ENCODE assay signal across 1 cellular context in genomic region chr5:176361437-176362097, GRCh38.
TF ChIP-seq lines count a peak whose summit lies in the region.

A gene with protein sequence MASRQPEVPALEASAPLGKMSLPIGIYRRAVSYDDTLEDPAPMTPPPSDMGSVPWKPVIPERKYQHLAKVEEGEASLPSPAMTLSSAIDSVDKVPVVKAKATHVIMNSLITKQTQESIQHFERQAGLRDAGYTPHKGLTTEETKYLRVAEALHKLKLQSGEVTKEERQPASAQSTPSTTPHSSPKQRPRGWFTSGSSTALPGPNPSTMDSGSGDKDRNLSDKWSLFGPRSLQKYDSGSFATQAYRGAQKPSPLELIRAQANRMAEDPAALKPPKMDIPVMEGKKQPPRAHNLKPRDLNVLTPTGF (minus strand): TSS chr5:176361764. CDS start chr5:176359508, 2,256 bp downstream.

TF ChIP-seq in K562, 482 proteins besides CTCF, POLR2A, EP300 and RAD21 (continued from another document and continues in another):
- no peak for TF ChIP-seq TCF7 (IDR thresholded peaks at IDR 0.05; ENCODE audit: borderline replicate concordance)
- TF ChIP-seq SPI1 (IDR thresholded peaks at IDR 0.05; ENCODE audit: borderline replicate concordance, low read depth, low read length), result no peak
- peak; percentile 83 for TF ChIP-seq POLR2B (IDR thresholded peaks at IDR 0.05; ENCODE audit: low read depth, partially characterized antibody)
- TF ChIP-seq MYBL2 (IDR thresholded peaks at IDR 0.05; ENCODE audit: low read depth), result no peak
- no peak for TF ChIP-seq MYBL2 (CRISPR knock-in tag; IDR thresholded peaks at IDR 0.05; ENCODE audit: borderline replicate concordance)
- no peak for TF ChIP-seq ZNF311 (CRISPR knock-in tag; IDR thresholded peaks at IDR 0.05)
- TF ChIP-seq, protein P1, sequence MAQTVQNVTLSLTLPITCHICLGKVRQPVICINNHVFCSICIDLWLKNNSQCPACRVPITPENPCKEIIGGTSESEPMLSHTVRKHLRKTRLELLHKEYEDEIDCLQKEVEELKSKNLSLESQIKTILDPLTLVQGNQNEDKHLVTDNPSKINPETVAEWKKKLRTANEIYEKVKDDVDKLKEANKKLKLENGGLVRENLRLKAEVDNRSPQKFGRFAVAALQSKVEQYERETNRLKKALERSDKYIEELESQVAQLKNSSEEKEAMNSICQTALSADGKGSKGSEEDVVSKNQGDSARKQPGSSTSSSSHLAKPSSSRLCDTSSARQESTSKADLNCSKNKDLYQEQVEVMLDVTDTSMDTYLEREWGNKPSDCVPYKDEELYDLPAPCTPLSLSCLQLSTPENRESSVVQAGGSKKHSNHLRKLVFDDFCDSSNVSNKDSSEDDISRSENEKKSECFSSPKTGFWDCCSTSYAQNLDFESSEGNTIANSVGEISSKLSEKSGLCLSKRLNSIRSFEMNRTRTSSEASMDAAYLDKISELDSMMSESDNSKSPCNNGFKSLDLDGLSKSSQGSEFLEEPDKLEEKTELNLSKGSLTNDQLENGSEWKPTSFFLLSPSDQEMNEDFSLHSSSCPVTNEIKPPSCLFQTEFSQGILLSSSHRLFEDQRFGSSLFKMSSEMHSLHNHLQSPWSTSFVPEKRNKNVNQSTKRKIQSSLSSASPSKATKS (CRISPR knock-in tag; IDR thresholded peaks at IDR 0.05), result no peak
- peak in 1 of 2 experiments; percentile 12; a peak in 1 of 4 replicates for TF ChIP-seq RCOR1 (IDR thresholded peaks at IDR 0.05; ENCODE audit: borderline replicate concordance in 1 of 2, low read depth in 2 of 2, low read length in 2 of 2)
- no peak for TF ChIP-seq PURB (CRISPR knock-in tag; IDR thresholded peaks at IDR 0.05; ENCODE audit: low read depth)
- TF ChIP-seq ATF1 (CRISPR knock-in tag; IDR thresholded peaks at IDR 0.05), result no peak
- TF ChIP-seq ATF1 (tag; IDR thresholded peaks at IDR 0.05), result peak; percentile 73
- no peak for TF ChIP-seq SRSF3 (IDR thresholded peaks at IDR 0.05; ENCODE audit: insufficient read depth, low read length)
- peak; percentile 13; the same call in 1 of the 2 replicates for TF ChIP-seq NCOA1 (IDR thresholded peaks at IDR 0.05; ENCODE audit: low read depth)
- TF ChIP-seq, protein P2, sequence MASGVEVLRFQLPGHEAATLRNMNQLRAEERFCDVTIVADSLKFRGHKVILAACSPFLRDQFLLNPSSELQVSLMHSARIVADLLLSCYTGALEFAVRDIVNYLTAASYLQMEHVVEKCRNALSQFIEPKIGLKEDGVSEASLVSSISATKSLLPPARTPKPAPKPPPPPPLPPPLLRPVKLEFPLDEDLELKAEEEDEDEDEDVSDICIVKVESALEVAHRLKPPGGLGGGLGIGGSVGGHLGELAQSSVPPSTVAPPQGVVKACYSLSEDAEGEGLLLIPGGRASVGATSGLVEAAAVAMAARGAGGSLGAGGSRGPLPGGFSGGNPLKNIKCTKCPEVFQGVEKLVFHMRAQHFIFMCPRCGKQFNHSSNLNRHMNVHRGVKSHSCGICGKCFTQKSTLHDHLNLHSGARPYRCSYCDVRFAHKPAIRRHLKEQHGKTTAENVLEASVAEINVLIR (CRISPR knock-in tag; IDR thresholded peaks at IDR 0.05), result no peak
- TF ChIP-seq CEBPZ (IDR thresholded peaks at IDR 0.05; ENCODE audit: borderline replicate concordance, low read depth, low read length), result no peak
- TF ChIP-seq TAF9B (IDR thresholded peaks at IDR 0.05; ENCODE audit: partially characterized antibody), result no peak
- no peak for TF ChIP-seq BDP1 (IDR thresholded peaks at IDR 0.05; ENCODE audit: insufficient read depth, insufficient read length)
- TF ChIP-seq FOSL1 (tag; conservative IDR thresholded peaks at IDR 0.05), result 0 out of 2 replicates have a peak, but pooled peaks have one; percentile 9
- no peak for TF ChIP-seq ZNF57 (CRISPR knock-in tag; IDR thresholded peaks at IDR 0.05)
- no peak for TF ChIP-seq ATF3 (IDR thresholded peaks at IDR 0.05)
- no peak for TF ChIP-seq ATF3 (CRISPR knock-in tag; conservative IDR thresholded peaks at IDR 0.05)
- TF ChIP-seq NCOA4 (IDR thresholded peaks at IDR 0.05; ENCODE audit: partially characterized antibody), result no peak
- TF ChIP-seq MEF2D (tag; conservative IDR thresholded peaks at IDR 0.05; ENCODE audit: low read depth), result no peak
- no peak for TF ChIP-seq RBM15 (IDR thresholded peaks at IDR 0.05; ENCODE audit: insufficient read depth, low read length)
- TF ChIP-seq, protein P3, sequence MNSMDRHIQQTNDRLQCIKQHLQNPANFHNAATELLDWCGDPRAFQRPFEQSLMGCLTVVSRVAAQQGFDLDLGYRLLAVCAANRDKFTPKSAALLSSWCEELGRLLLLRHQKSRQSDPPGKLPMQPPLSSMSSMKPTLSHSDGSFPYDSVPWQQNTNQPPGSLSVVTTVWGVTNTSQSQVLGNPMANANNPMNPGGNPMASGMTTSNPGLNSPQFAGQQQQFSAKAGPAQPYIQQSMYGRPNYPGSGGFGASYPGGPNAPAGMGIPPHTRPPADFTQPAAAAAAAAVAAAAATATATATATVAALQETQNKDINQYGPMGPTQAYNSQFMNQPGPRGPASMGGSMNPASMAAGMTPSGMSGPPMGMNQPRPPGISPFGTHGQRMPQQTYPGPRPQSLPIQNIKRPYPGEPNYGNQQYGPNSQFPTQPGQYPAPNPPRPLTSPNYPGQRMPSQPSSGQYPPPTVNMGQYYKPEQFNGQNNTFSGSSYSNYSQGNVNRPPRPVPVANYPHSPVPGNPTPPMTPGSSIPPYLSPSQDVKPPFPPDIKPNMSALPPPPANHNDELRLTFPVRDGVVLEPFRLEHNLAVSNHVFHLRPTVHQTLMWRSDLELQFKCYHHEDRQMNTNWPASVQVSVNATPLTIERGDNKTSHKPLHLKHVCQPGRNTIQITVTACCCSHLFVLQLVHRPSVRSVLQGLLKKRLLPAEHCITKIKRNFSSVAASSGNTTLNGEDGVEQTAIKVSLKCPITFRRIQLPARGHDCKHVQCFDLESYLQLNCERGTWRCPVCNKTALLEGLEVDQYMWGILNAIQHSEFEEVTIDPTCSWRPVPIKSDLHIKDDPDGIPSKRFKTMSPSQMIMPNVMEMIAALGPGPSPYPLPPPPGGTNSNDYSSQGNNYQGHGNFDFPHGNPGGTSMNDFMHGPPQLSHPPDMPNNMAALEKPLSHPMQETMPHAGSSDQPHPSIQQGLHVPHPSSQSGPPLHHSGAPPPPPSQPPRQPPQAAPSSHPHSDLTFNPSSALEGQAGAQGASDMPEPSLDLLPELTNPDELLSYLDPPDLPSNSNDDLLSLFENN (IDR thresholded peaks at IDR 0.05; ENCODE audit: low read depth in 2 of 2, low read length in 2 of 2), result no peak
- TF ChIP-seq ID3 (CRISPR knock-in tag; IDR thresholded peaks at IDR 0.05), result no peak
- TF ChIP-seq ID3 (tag; IDR thresholded peaks at IDR 0.05), result no peak
- TF ChIP-seq PCBP2 (IDR thresholded peaks at IDR 0.05; ENCODE audit: low read depth, low read length, poor library complexity, severe bottlenecking), result no peak
- TF ChIP-seq KLF16 (IDR thresholded peaks at IDR 0.05), result no peak
- no peak for TF ChIP-seq GATA2 (CRISPR knock-in tag; IDR thresholded peaks at IDR 0.05)
- no peak for TF ChIP-seq U2AF1 (optimal IDR thresholded peaks at IDR 0.05; ENCODE audit: low read depth, low read length)
- TF ChIP-seq CBFB (CRISPR knock-in tag; IDR thresholded peaks at IDR 0.05), result no peak
- TF ChIP-seq, protein P4, sequence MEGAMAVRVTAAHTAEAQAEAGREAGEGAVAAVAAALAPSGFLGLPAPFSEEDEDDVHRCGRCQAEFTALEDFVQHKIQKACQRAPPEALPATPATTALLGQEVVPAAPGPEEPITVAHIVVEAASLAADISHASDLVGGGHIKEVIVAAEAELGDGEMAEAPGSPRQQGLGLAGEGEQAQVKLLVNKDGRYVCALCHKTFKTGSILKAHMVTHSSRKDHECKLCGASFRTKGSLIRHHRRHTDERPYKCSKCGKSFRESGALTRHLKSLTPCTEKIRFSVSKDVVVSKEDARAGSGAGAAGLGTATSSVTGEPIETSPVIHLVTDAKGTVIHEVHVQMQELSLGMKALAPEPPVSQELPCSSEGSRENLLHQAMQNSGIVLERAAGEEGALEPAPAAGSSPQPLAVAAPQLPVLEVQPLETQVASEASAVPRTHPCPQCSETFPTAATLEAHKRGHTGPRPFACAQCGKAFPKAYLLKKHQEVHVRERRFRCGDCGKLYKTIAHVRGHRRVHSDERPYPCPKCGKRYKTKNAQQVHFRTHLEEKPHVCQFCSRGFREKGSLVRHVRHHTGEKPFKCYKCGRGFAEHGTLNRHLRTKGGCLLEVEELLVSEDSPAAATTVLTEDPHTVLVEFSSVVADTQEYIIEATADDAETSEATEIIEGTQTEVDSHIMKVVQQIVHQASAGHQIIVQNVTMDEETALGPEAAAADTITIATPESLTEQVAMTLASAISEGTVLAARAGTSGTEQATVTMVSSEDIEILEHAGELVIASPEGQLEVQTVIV (CRISPR knock-in tag; IDR thresholded peaks at IDR 0.05; ENCODE audit: borderline replicate concordance), result no peak
- TF ChIP-seq ZNF124 (CRISPR knock-in tag; IDR thresholded peaks at IDR 0.05), result no peak
- TF ChIP-seq, protein P5, sequence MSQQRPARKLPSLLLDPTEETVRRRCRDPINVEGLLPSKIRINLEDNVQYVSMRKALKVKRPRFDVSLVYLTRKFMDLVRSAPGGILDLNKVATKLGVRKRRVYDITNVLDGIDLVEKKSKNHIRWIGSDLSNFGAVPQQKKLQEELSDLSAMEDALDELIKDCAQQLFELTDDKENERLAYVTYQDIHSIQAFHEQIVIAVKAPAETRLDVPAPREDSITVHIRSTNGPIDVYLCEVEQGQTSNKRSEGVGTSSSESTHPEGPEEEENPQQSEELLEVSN (IDR thresholded peaks at IDR 0.05; ENCODE audit: borderline replicate concordance in 1 of 2, extremely low read depth in 1 of 2, insufficient read depth in 1 of 2, insufficient read length in 1 of 2, low read depth in 1 of 2, low read length in 1 of 2, poor library complexity in 1 of 2, severe bottlenecking in 1 of 2), result peak in 1 of 2 experiments; percentile 8
- TF ChIP-seq LCOR (CRISPR knock-in tag; IDR thresholded peaks at IDR 0.05), result peak; percentile 71; the same call in 1 of the 2 replicates
- TF ChIP-seq NR2F6 (CRISPR knock-in tag; IDR thresholded peaks at IDR 0.05), result no peak
- no peak for TF ChIP-seq ZNF408 (CRISPR knock-in tag; IDR thresholded peaks at IDR 0.05; ENCODE audit: low read depth)
- peak; percentile 76; the same call in 1 of the 2 replicates for TF ChIP-seq E2F3 (CRISPR knock-in tag; IDR thresholded peaks at IDR 0.05)
- no peak for TF ChIP-seq KAT2B (IDR thresholded peaks at IDR 0.05; ENCODE audit: low read depth, low read length)
- TF ChIP-seq STAT5B (CRISPR knock-in tag; IDR thresholded peaks at IDR 0.05), result no peak
- peak; percentile 71; the same call in 1 of the 2 replicates for TF ChIP-seq MYNN (IDR thresholded peaks at IDR 0.05)
- no peak for TF ChIP-seq MYNN (CRISPR knock-in tag; IDR thresholded peaks at IDR 0.05)
- TF ChIP-seq SMC3 (conservative IDR thresholded peaks at IDR 0.05; ENCODE audit: insufficient read depth, low read depth, low read length), result peak; percentile 31
- TF ChIP-seq POLR2AphosphoS2 (IDR thresholded peaks at IDR 0.05; ENCODE audit: low read length), result no peak
- TF ChIP-seq DACH1 (IDR thresholded peaks at IDR 0.05; ENCODE audit: partially characterized antibody), result peak; percentile 23
- TF ChIP-seq XRCC3 (IDR thresholded peaks at IDR 0.05), result no peak
- TF ChIP-seq NELFE (IDR thresholded peaks at IDR 0.05; ENCODE audit: insufficient read depth, insufficient read length), result peak; percentile 62
- TF ChIP-seq MCM5 (IDR thresholded peaks at IDR 0.05; ENCODE audit: low read depth), result no peak
- peak; percentile 85 for TF ChIP-seq POLR2AphosphoS5 (IDR thresholded peaks at IDR 0.05; ENCODE audit: control insufficient read depth, insufficient read depth, low read depth, low read length)
- no peak for TF ChIP-seq ZNF134 (CRISPR knock-in tag; conservative IDR thresholded peaks at IDR 0.05)
- no peak for TF ChIP-seq SMARCB1 (IDR thresholded peaks at IDR 0.05; ENCODE audit: insufficient read length, low read depth)
- TF ChIP-seq ZBTB17 (CRISPR knock-in tag; IDR thresholded peaks at IDR 0.05), result peak; percentile 76; the same call in 1 of the 2 replicates
- TF ChIP-seq IFI16 (CRISPR knock-in tag; IDR thresholded peaks at IDR 0.05), result no peak
- TF ChIP-seq CBX1 (IDR thresholded peaks at IDR 0.05; ENCODE audit: low read depth), result peak; percentile 61
- TF ChIP-seq POU5F1 (IDR thresholded peaks at IDR 0.05; ENCODE audit: borderline replicate concordance, low read depth, low read length, partially characterized antibody), result no peak
- TF ChIP-seq FOXJ3 (CRISPR knock-in tag; IDR thresholded peaks at IDR 0.05), result no peak
- TF ChIP-seq GATAD2A (IDR thresholded peaks at IDR 0.05), result 0 out of 2 replicates have a peak, but pooled peaks have one; percentile 3
- TF ChIP-seq HEY1 (CRISPR knock-in tag; IDR thresholded peaks at IDR 0.05; ENCODE audit: borderline replicate concordance), result no peak
- TF ChIP-seq MAFF (IDR thresholded peaks at IDR 0.05; ENCODE audit: low read length), result peak; percentile 49; the same call in 1 of the 2 replicates
